In the genomic region with DNA sequence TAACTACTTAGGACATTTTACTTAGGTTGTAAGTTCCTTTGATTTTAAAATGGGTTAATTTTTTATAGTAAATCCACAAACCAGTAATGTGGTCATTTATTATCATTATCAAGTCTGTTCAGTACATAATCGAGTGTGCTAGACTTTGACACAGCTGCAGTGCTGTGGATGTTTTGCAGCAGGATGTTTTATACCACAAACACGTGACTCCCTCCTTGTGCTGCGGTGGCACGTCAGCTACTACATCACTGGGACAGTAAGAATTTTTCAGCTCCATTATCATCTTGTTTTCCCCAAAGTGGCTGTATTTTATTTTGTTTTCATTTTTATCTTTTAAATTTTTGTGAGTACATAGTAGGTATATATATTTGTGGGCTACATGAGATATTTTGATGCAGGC, we compare ENCODE assay signal across 20 cellular contexts.
DNase-seq lines count a peak whose midpoint lies in the region.
"Had no signal": no experiment of that assay in that cellular context is flagged by ENCODE, and none has a peak within 500 bp of the region (broad histone marks: within the 10 kb centered on the region; RNA-seq: fewer than 3 reads in every experiment).

No MANE protein-coding gene starts in this region.

- H3K27ac ChIP-seq in effector memory CD4-positive, alpha-beta T cell (ENCODE audit: insufficient read depth, low read length, poor library complexity, severe bottlenecking) = no peak overlapping the region
- H3K27ac ChIP-seq: colonic mucosa, gastroesophageal sphincter, GM23248, left lung, RWPE1, upper lobe of left lung had no signal

- H3K36me3 ChIP-seq in effector memory CD4-positive, alpha-beta T cell (ENCODE audit: control insufficient read depth, insufficient read depth, low read length) = peaks cover 7% of the 10 kb centered on the region
- H3K36me3 ChIP-seq: colonic mucosa had no signal

- peak in 4 of 6 experiments; percentile 2 to 30 (median 7) for DNase-seq in stimulated activated naive CD4-positive, alpha-beta T cell (lab: John Stamatoyannopoulos, UW)
- no peak for DNase-seq in stimulated activated naive CD4-positive, alpha-beta T cell treated with Interleukin-2 at 50 U/mL for 16 hours (lab: John Stamatoyannopoulos, UW)
- DNase-seq in RPMI7951 (ENCODE audit: low read depth) = peak; percentile 9
- DNase-seq in effector memory CD4-positive, alpha-beta T cell = peak in 2 of 3 donors; percentile 5 to 8
- peak; percentile 35 to 38 for DNase-seq in stimulated activated CD8-positive, alpha-beta memory T cell treated with anti-CD3 and anti-CD28 coated beads, Interleukin-7, amount 100 ng/mL, for 4 hours (ENCODE audit: low read depth in 2 of 2)
- no peak for DNase-seq in NCI-H748 (lab: John Stamatoyannopoulos, UW; ENCODE audit: unreplicated experiment)
- no peak for DNase-seq in OCI-M1 (lab: John Stamatoyannopoulos, UW)
- DNase-seq in islet precursor cell = no peak
- DNase-seq: colonic mucosa; GM23248; left lung; NCI-H187; NCI-H226; NK-92 treated with Interleukin-12 subunit alpha and Interleukin-12 subunit beta, amount 100 ng/mL, for 24 hours; stimulated activated CD4-positive, alpha-beta T cell treated with anti-CD3 and anti-CD28 coated beads, Interleukin-2, amount 100 ng/mL, for 48 hours; stimulated activated naive B cell treated with anti-CD40 and anti-IgM and Interleukin-4, amounts not matched to agents 10 μg/mL and 1 μg/mL and 100 μg/mL, for 72 hours; SW 1271; upper lobe of left lung had no signal

- H3K9me3 ChIP-seq in effector memory CD4-positive, alpha-beta T cell (ENCODE audit: control insufficient read depth, low read length) = no peaks in the 10 kb centered on the region
- H3K9me3 ChIP-seq: colonic mucosa, gastroesophageal sphincter, left lung, upper lobe of left lung had no signal

- H3K27me3 ChIP-seq in effector memory CD4-positive, alpha-beta T cell (replicated peaks; ENCODE audit: control insufficient read depth, insufficient read depth, low read length, poor library complexity, severe bottlenecking) = no peaks in the 10 kb centered on the region
- H3K27me3 ChIP-seq: colonic mucosa, gastroesophageal sphincter, left lung, upper lobe of left lung had no signal

- H3K4me3 ChIP-seq in effector memory CD4-positive, alpha-beta T cell (ENCODE audit: insufficient read depth, low read depth, low read length, poor library complexity, severe bottlenecking) = no peak overlapping the region
- H3K4me3 ChIP-seq: colonic mucosa, gastroesophageal sphincter, GM23248, left lung, upper lobe of left lung had no signal

- H3K4me1 ChIP-seq in effector memory CD4-positive, alpha-beta T cell (ENCODE audit: control insufficient read depth, insufficient read depth, low read length, poor library complexity, severe bottlenecking) = no peaks in the 10 kb centered on the region
- H3K4me1 ChIP-seq: colonic mucosa, gastroesophageal sphincter, left lung, upper lobe of left lung had no signal

Comparison
In these comparisons a context has a peak if more than half of its experiments do, and no peak if none do; other contexts are left out.
1. DNase-seq: peak in stimulated activated naive CD4-positive, alpha-beta T cell (4 of 6), RPMI7951 (single experiment), effector memory CD4-positive, alpha-beta T cell (2 of 3) and stimulated activated CD8-positive, alpha-beta memory T cell treated with anti-CD3 and anti-CD28 coated beads, Interleukin-7, amount 100 ng/mL, for 4 hours (2 of 2); none in stimulated activated naive CD4-positive, alpha-beta T cell treated with Interleukin-2 at 50 U/mL for 16 hours (single experiment), NCI-H748 (single experiment), OCI-M1 (single experiment) and islet precursor cell (single experiment).